ENCODE assay signal across 22 cellular contexts in genomic region chr14:38367922-38368321, GRCh38.
"Had no signal": no experiment of that assay in that cellular context is flagged by ENCODE, and none has a peak within 500 bp of the region (broad histone marks: within the 10 kb centered on the region; RNA-seq: fewer than 3 reads in every experiment).

No MANE protein-coding gene starts in this region.

- H3K4me1 ChIP-seq: sigmoid colon, transverse colon had no signal

- H3K27me3 ChIP-seq: cardiac muscle cell, neutrophil, sigmoid colon, transverse colon had no signal

- H3K27ac Mint-ChIP-seq: activated CD4-positive, alpha-beta memory T cell treated with anti-CD3 and anti-CD28 coated beads for 36 hours; activated naive CD8-positive, alpha-beta T cell treated with anti-CD3 and anti-CD28 coated beads, Interleukin-2, amount 50 U/mL, for 24 hours; activated T-helper 1 cell treated with anti-CD3 and anti-CD28 coated beads, Interleukin-12 subunit alpha, Interleukin-12 subunit beta, Interleukin-2, Interleukin-4 antibody, amounts not matched to agents 30 ng/mL and 10 ng/mL and 1 ng/mL, durations not matched to agents 14 hours and 24 hours and 36 hours; memory B cell; nephron; stimulated activated naive B cell treated with anti-CD40 and anti-IgM and Interleukin-4, amounts not matched to agents 10 μg/mL and 1 μg/mL and 100 μg/mL, for 72 hours had no signal

- H3K27me3 Mint-ChIP-seq: activated naive CD8-positive, alpha-beta T cell treated with anti-CD3 and anti-CD28 coated beads, Interleukin-2, amount 50 U/mL, for 24 hours; memory B cell; stimulated activated naive B cell treated with anti-CD40 and anti-IgM and Interleukin-4, amounts not matched to agents 10 μg/mL and 1 μg/mL and 100 μg/mL, for 72 hours had no signal

- H3K36me3 ChIP-seq: cardiac muscle cell, neutrophil, sigmoid colon, transverse colon had no signal

- H3K9me3 ChIP-seq: neutrophil, sigmoid colon, transverse colon had no signal

- H3K4me2 ChIP-seq: smooth muscle cell had no signal

- H3K4me3 ChIP-seq: cardiac muscle cell, sigmoid colon, smooth muscle cell, transverse colon had no signal

- H3K4me3 Mint-ChIP-seq: activated CD4-positive, alpha-beta memory T cell treated with anti-CD3 and anti-CD28 coated beads for 36 hours; activated naive CD8-positive, alpha-beta T cell treated with anti-CD3 and anti-CD28 coated beads, Interleukin-2, amount 50 U/mL, for 24 hours; activated T-helper 1 cell treated with anti-CD3 and anti-CD28 coated beads, Interleukin-12 subunit alpha, Interleukin-12 subunit beta, Interleukin-2, Interleukin-4 antibody, amounts not matched to agents 30 ng/mL and 10 ng/mL and 1 ng/mL, durations not matched to agents 14 hours and 24 hours and 36 hours; memory B cell; nephron; stimulated activated naive B cell treated with anti-CD40 and anti-IgM and Interleukin-4, amounts not matched to agents 10 μg/mL and 1 μg/mL and 100 μg/mL, for 72 hours had no signal

- H3K9me3 Mint-ChIP-seq: activated CD4-positive, alpha-beta memory T cell treated with anti-CD3 and anti-CD28 coated beads for 36 hours; activated naive CD8-positive, alpha-beta T cell treated with anti-CD3 and anti-CD28 coated beads, Interleukin-2, amount 50 U/mL, for 24 hours; activated T-helper 1 cell treated with anti-CD3 and anti-CD28 coated beads, Interleukin-12 subunit alpha, Interleukin-12 subunit beta, Interleukin-2, Interleukin-4 antibody, amounts not matched to agents 30 ng/mL and 10 ng/mL and 1 ng/mL, durations not matched to agents 14 hours and 24 hours and 36 hours; nephron had no signal

- H3K4me1 Mint-ChIP-seq: activated naive CD8-positive, alpha-beta T cell treated with anti-CD3 and anti-CD28 coated beads, Interleukin-2, amount 50 U/mL, for 24 hours; memory B cell; nephron; stimulated activated naive B cell treated with anti-CD40 and anti-IgM and Interleukin-4, amounts not matched to agents 10 μg/mL and 1 μg/mL and 100 μg/mL, for 72 hours had no signal

- H3K27ac ChIP-seq: cardiac muscle cell, neutrophil, sigmoid colon, transverse colon had no signal

- H3K36me3 Mint-ChIP-seq: activated CD4-positive, alpha-beta memory T cell treated with anti-CD3 and anti-CD28 coated beads for 36 hours; memory B cell; stimulated activated naive B cell treated with anti-CD40 and anti-IgM and Interleukin-4, amounts not matched to agents 10 μg/mL and 1 μg/mL and 100 μg/mL, for 72 hours had no signal

- ATAC-seq: activated naive CD8-positive, alpha-beta T cell treated with anti-CD3 and anti-CD28 coated beads, Interleukin-2, amount 50 U/mL, for 24 hours; stimulated activated naive B cell treated with anti-CD40 and anti-IgM and Interleukin-4, amounts not matched to agents 10 μg/mL and 1 μg/mL and 100 μg/mL, for 72 hours had no signal

- DNase-seq: activated CD4-positive, alpha-beta memory T cell treated with anti-CD3 and anti-CD28 coated beads for 36 hours; activated CD4-positive, alpha-beta T cell treated with anti-CD3 and anti-CD28 coated beads for 48 hours; activated gamma-delta T cell; activated naive CD4-positive, alpha-beta T cell treated with anti-CD3 and anti-CD28 coated beads, Interleukin-2, amount 50 U/mL, for 16 hours; activated naive CD8-positive, alpha-beta T cell treated with anti-CD3 and anti-CD28 coated beads, Interleukin-2, amount 50 U/mL, for 24 hours; activated T-cell treated with anti-CD3 and anti-CD28 coated beads for 4 hours; foreskin melanocyte; glutamatergic neuron; hypothalamus; sigmoid colon; stimulated activated CD4-positive, alpha-beta T cell treated with anti-CD3 and anti-CD28 coated beads, Interleukin-15, amount 100 ng/mL, for 24 hours; stimulated activated CD4-positive, alpha-beta T cell treated with anti-CD3 and anti-CD28 coated beads, Interleukin-2, amount 100 ng/mL, for 48 hours; stimulated activated CD8-positive, alpha-beta memory T cell treated with anti-CD3 and anti-CD28 coated beads, Interleukin-4, amount 100 ng/mL, for 48 hours; stimulated activated naive B cell treated with anti-CD40 and anti-IgM and Interleukin-4, amounts not matched to agents 10 μg/mL and 1 μg/mL and 100 μg/mL, for 72 hours; T-helper 9 cell; transverse colon had no signal
